8 cellular contexts compared by ENCODE assay signal in genomic region chr16:89507834-89508590, GRCh38. TPM values are rescaled to one million over a fixed set of nuclear protein-coding genes. Genes with fewer than 3 reads are reported as not detected.
DNase-seq lines count a peak whose midpoint lies in the region; ATAC-seq and TF ChIP-seq lines count a peak whose summit lies in the region.

Gene SPG7, plus strand, starts transcription at chr16:89508403. Its CDS starts 15 bp downstream, at chr16:89508418.

- peak in 1 of 6 experiments; percentile 3 for TF ChIP-seq CTCF in Peyer's patch (IDR thresholded peaks at IDR 0.05)
- no peak for TF ChIP-seq CTCF in esophagus muscularis mucosa (IDR thresholded peaks at IDR 0.05)

- H3K9me3 Mint-ChIP-seq in activated T-cell treated with anti-CD3 and anti-CD28 coated beads, Interleukin-2, amount 50 U/mL, for 4 hours: no peaks in the 10 kb centered on the region

- no peaks in the 10 kb centered on the region for H3K27me3 Mint-ChIP-seq in activated T-cell treated with anti-CD3 and anti-CD28 coated beads, Interleukin-2, amount 50 U/mL, for 4 hours (ENCODE audit: low read depth)

- intact Hi-C loops in esophagus muscularis mucosa (cut with DNase I): loop anchor here (5.0 kb wide), 2 partner anchors 176 to 266 kb away; no protein-coding TSS in a partner anchor

- H3K9me3 ChIP-seq in Peyer's patch (no peaks in the 10 kb centered on the region), esophagus muscularis mucosa (no peaks in the 10 kb centered on the region)

- H3K27ac ChIP-seq in Peyer's patch (peak within 1 kb of the TSS; percentile 96 to 98 (median 97)), esophagus muscularis mucosa (replicated peaks in 1 of 4) (peak within 1 kb of the TSS; percentile 90 to 96 (median 95))

- H3K36me3 ChIP-seq in Peyer's patch (peaks cover 0 to 28% (median 0%) of the 10 kb centered on the region in 3 donors), esophagus muscularis mucosa (peaks cover 19 to 29% (median 27%) of the 10 kb centered on the region in 4 donors)

- H3K4me1 ChIP-seq in Peyer's patch (peaks cover 2 to 54% (median 26%) of the 10 kb centered on the region in 4 donors), esophagus muscularis mucosa (peaks cover 38 to 46% (median 44%) of the 10 kb centered on the region in 4 donors)

- H3K4me3 Mint-ChIP-seq in activated T-cell treated with anti-CD3 and anti-CD28 coated beads, Interleukin-2, amount 50 U/mL, for 4 hours: peak within 1 kb of the TSS; percentile 96

- DNase-seq in DMS153 (lab: John Stamatoyannopoulos, UW): peak; percentile 48
- DNase-seq in HuH-7.5 (ENCODE audit: low spot score): peak; percentile 96
- peak; percentile 79 to 94 (median 94) for DNase-seq in Peyer's patch
- DNase-seq in activated T-cell treated with anti-CD3 and anti-CD28 coated beads, Interleukin-2, amount 50 U/mL, for 4 hours: peak; percentile 88
- DNase-seq in esophagus muscularis mucosa (ENCODE audit: extremely low spot score): peak; percentile 95
- DNase-seq in myocyte (ENCODE audit: low read depth): peak; percentile 86
- peak; percentile 63 to 83 for DNase-seq in stimulated activated CD8-positive, alpha-beta memory T cell treated with anti-CD3 and anti-CD28 coated beads, Interleukin-7, amount 100 ng/mL, for 4 hours (ENCODE audit: low read depth in 2 of 2)

- H3K27me3 ChIP-seq in Peyer's patch (no peaks in the 10 kb centered on the region), esophagus muscularis mucosa (no peaks in the 10 kb centered on the region)

- WGBS in esophagus muscularis mucosa: 0% methylated on average over 8 of the region's 90 CpGs

- H3K4me3 ChIP-seq in Peyer's patch (peak within 1 kb of the TSS; percentile 93 to 98 (median 96)), esophagus muscularis mucosa (peak within 1 kb of the TSS; percentile 80 to 97 (median 88))

- ATAC-seq in GM21526 (IDR thresholded peaks at IDR 0.05; ENCODE audit: low FRiP score, unreplicated experiment): peak; percentile 65
- peak; percentile 71 to 74 for ATAC-seq in activated T-cell treated with anti-CD3 and anti-CD28 coated beads, Interleukin-2, amount 50 U/mL, for 4 hours

- TF ChIP-seq EP300 in esophagus muscularis mucosa (IDR thresholded peaks at IDR 0.05): no peak

- peaks cover 34% of the 10 kb centered on the region for H3K4me1 Mint-ChIP-seq in activated T-cell treated with anti-CD3 and anti-CD28 coated beads, Interleukin-2, amount 50 U/mL, for 4 hours (ENCODE audit: low read depth)

- peak; percentile 90 to 91 for TF ChIP-seq POLR2A in Peyer's patch (IDR thresholded peaks at IDR 0.05)
- peak; percentile 83 for TF ChIP-seq POLR2A in esophagus muscularis mucosa (IDR thresholded peaks at IDR 0.05; ENCODE audit: low read depth)

- H3K36me3 Mint-ChIP-seq in activated T-cell treated with anti-CD3 and anti-CD28 coated beads, Interleukin-2, amount 50 U/mL, for 4 hours (ENCODE audit: insufficient read depth): no peaks in the 10 kb centered on the region

RNA-seq across cellular contexts. Expression of gene SPG7, which starts in this region (rescaled TPM):
- total RNA-seq in Peyer's patch: 100 to 1,000 TPM; 242 to 461 (median 378) TPM
- total RNA-seq in activated T-cell treated with anti-CD3 and anti-CD28 coated beads, Interleukin-2, amount 50 U/mL, for 4 hours: 10 to 100 TPM; 76.1 to 88.4 (median 78.5) TPM
- 10 to 100 TPM; 58.8 to 94.3 (median 83.3) TPM for total RNA-seq in esophagus muscularis mucosa
- total RNA-seq in myocyte: 196 and 234 TPM in 2 replicates
- 82.4 TPM for polyA plus RNA-seq in myocyte (2012)

Comparison
In these comparisons a context has a peak if more than half of its experiments do, and no peak if none do; other contexts are left out.
1. Peak in every context shown above with its lines: DNase-seq, ATAC-seq, H3K4me3 ChIP-seq and H3K27ac ChIP-seq.